Comparison of ENCODE assay signal across 1 cellular context in genomic region chr19:43594710-43595604, GRCh38.
A peak's percentile ranks its signal among the peaks of the same experiment; 100 is the strongest.
TF ChIP-seq lines count a peak whose summit lies in the region.

No MANE protein-coding gene starts in this region.

TF ChIP-seq in HepG2, 621 proteins besides CTCF, POLR2A, EP300 and RAD21 (continues in another document):
- TF ChIP-seq NPAS2 (CRISPR knock-in tag; IDR thresholded peaks at IDR 0.05; ENCODE audit: borderline replicate concordance) (no peak), DBP (CRISPR knock-in tag; IDR thresholded peaks at IDR 0.05; ENCODE audit: not compliant biosample characterization) (no peak), ZNF570 (CRISPR knock-in tag; IDR thresholded peaks at IDR 0.05; ENCODE audit: borderline replicate concordance) (no peak), ZNF552 (CRISPR knock-in tag; IDR thresholded peaks at IDR 0.05; ENCODE audit: borderline replicate concordance) (no peak), ZNF296 (CRISPR knock-in tag; conservative IDR thresholded peaks at IDR 0.05) (no peak), ZFP37 (CRISPR knock-in tag; IDR thresholded peaks at IDR 0.05; ENCODE audit: borderline replicate concordance) (no peak), ZMYM3 (CRISPR knock-in tag; IDR thresholded peaks at IDR 0.05) (no peak), ARNT2 (CRISPR knock-in tag; IDR thresholded peaks at IDR 0.05; ENCODE audit: low read depth) (no peak; the same call in 1 of the 2 replicates), ZNF451 (CRISPR knock-in tag; IDR thresholded peaks at IDR 0.05) (no peak; the same call in 1 of the 2 replicates), ZNF3 (CRISPR knock-in tag; IDR thresholded peaks at IDR 0.05) (no peak), SMC3 (IDR thresholded peaks at IDR 0.05; ENCODE audit: low read length) (no peak; the same call in 1 of the 2 replicates), ATAD3A (CRISPR knock-in tag; IDR thresholded peaks at IDR 0.05) (no peak), PHF8 (CRISPR knock-in tag; IDR thresholded peaks at IDR 0.05) (no peak), ZNF10 (CRISPR knock-in tag; IDR thresholded peaks at IDR 0.05; ENCODE audit: borderline replicate concordance, low read depth) (no peak), ZNF274 (CRISPR knock-in tag; IDR thresholded peaks at IDR 0.05) (no peak), HES4 (CRISPR knock-in tag; IDR thresholded peaks at IDR 0.05; ENCODE audit: borderline replicate concordance) (no peak), LCORL (IDR thresholded peaks at IDR 0.05) (no peak), LCORL (CRISPR knock-in tag; IDR thresholded peaks at IDR 0.05) (no peak), ZNF343 (CRISPR knock-in tag; IDR thresholded peaks at IDR 0.05) (peak; percentile 65; the same call in 1 of the 2 replicates), ZBTB33 (CRISPR knock-in tag; IDR thresholded peaks at IDR 0.05) (0 out of 2 replicates have a peak, but pooled peaks have one; percentile 14), ATF2 (CRISPR knock-in tag; IDR thresholded peaks at IDR 0.05) (peak; percentile 42; the same call in 1 of the 2 replicates), ZNF235 (CRISPR knock-in tag; IDR thresholded peaks at IDR 0.05; ENCODE audit: borderline replicate concordance) (no peak), ZFP91 (CRISPR knock-in tag; IDR thresholded peaks at IDR 0.05; ENCODE audit: borderline replicate concordance) (0 out of 2 replicates have a peak, but pooled peaks have one; percentile 54), NAIF1 (CRISPR knock-in tag; IDR thresholded peaks at IDR 0.05; ENCODE audit: borderline replicate concordance) (no peak), KLF9 (CRISPR knock-in tag; IDR thresholded peaks at IDR 0.05; ENCODE audit: low read depth) (no peak), CC2D1A (CRISPR knock-in tag; IDR thresholded peaks at IDR 0.05) (no peak), PITX1 (CRISPR knock-in tag; IDR thresholded peaks at IDR 0.05) (no peak; the same call in 1 of the 2 replicates), RARG (CRISPR knock-in tag; IDR thresholded peaks at IDR 0.05; ENCODE audit: low read depth) (no peak), POGK (CRISPR knock-in tag; conservative IDR thresholded peaks at IDR 0.05) (no peak), PHB2 (IDR thresholded peaks at IDR 0.05; ENCODE audit: partially characterized antibody) (no peak), ZNF101 (CRISPR knock-in tag; IDR thresholded peaks at IDR 0.05; ENCODE audit: borderline replicate concordance, low read depth) (no peak), ATM (IDR thresholded peaks at IDR 0.05; ENCODE audit: borderline replicate concordance) (no peak), ZNF33B (CRISPR knock-in tag; IDR thresholded peaks at IDR 0.05) (peak; percentile 73; the same call in 1 of the 2 replicates), ZIK1 (CRISPR knock-in tag; IDR thresholded peaks at IDR 0.05; ENCODE audit: borderline replicate concordance, low read depth) (no peak), ZNF180 (CRISPR knock-in tag; IDR thresholded peaks at IDR 0.05; ENCODE audit: borderline replicate concordance, low read depth) (no peak), MATR3 (CRISPR knock-in tag; IDR thresholded peaks at IDR 0.05) (no peak), ZSCAN25 (CRISPR knock-in tag; IDR thresholded peaks at IDR 0.05) (no peak), ZSCAN20 (CRISPR knock-in tag; IDR thresholded peaks at IDR 0.05; ENCODE audit: borderline replicate concordance) (no peak), IKZF1 (IDR thresholded peaks at IDR 0.05) (no peak), RCOR2 (CRISPR knock-in tag; IDR thresholded peaks at IDR 0.05) (no peak), ZNF263 (CRISPR knock-in tag; IDR thresholded peaks at IDR 0.05) (no peak), SYNCRIP (IDR thresholded peaks at IDR 0.05; ENCODE audit: insufficient read depth, low read depth, low read length) (no peak)
- TF ChIP-seq, protein P1, sequence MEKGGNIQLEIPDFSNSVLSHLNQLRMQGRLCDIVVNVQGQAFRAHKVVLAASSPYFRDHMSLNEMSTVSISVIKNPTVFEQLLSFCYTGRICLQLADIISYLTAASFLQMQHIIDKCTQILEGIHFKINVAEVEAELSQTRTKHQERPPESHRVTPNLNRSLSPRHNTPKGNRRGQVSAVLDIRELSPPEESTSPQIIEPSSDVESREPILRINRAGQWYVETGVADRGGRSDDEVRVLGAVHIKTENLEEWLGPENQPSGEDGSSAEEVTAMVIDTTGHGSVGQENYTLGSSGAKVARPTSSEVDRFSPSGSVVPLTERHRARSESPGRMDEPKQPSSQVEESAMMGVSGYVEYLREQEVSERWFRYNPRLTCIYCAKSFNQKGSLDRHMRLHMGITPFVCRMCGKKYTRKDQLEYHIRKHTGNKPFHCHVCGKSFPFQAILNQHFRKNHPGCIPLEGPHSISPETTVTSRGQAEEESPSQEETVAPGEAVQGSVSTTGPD (CRISPR knock-in tag; IDR thresholded peaks at IDR 0.05) = no peak
- TF ChIP-seq, protein P2, sequence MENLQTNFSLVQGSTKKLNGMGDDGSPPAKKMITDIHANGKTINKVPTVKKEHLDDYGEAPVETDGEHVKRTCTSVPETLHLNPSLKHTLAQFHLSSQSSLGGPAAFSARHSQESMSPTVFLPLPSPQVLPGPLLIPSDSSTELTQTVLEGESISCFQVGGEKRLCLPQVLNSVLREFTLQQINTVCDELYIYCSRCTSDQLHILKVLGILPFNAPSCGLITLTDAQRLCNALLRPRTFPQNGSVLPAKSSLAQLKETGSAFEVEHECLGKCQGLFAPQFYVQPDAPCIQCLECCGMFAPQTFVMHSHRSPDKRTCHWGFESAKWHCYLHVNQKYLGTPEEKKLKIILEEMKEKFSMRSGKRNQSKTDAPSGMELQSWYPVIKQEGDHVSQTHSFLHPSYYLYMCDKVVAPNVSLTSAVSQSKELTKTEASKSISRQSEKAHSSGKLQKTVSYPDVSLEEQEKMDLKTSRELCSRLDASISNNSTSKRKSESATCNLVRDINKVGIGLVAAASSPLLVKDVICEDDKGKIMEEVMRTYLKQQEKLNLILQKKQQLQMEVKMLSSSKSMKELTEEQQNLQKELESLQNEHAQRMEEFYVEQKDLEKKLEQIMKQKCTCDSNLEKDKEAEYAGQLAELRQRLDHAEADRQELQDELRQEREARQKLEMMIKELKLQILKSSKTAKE (CRISPR knock-in tag; IDR thresholded peaks at IDR 0.05; ENCODE audit: borderline replicate concordance) = no peak
- TF ChIP-seq, protein P3, sequence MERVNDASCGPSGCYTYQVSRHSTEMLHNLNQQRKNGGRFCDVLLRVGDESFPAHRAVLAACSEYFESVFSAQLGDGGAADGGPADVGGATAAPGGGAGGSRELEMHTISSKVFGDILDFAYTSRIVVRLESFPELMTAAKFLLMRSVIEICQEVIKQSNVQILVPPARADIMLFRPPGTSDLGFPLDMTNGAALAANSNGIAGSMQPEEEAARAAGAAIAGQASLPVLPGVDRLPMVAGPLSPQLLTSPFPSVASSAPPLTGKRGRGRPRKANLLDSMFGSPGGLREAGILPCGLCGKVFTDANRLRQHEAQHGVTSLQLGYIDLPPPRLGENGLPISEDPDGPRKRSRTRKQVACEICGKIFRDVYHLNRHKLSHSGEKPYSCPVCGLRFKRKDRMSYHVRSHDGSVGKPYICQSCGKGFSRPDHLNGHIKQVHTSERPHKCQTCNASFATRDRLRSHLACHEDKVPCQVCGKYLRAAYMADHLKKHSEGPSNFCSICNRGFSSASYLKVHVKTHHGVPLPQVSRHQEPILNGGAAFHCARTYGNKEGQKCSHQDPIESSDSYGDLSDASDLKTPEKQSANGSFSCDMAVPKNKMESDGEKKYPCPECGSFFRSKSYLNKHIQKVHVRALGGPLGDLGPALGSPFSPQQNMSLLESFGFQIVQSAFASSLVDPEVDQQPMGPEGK (CRISPR knock-in tag; IDR thresholded peaks at IDR 0.05) = no peak
- TF ChIP-seq, protein P4, sequence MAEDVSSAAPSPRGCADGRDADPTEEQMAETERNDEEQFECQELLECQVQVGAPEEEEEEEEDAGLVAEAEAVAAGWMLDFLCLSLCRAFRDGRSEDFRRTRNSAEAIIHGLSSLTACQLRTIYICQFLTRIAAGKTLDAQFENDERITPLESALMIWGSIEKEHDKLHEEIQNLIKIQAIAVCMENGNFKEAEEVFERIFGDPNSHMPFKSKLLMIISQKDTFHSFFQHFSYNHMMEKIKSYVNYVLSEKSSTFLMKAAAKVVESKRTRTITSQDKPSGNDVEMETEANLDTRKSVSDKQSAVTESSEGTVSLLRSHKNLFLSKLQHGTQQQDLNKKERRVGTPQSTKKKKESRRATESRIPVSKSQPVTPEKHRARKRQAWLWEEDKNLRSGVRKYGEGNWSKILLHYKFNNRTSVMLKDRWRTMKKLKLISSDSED (CRISPR knock-in tag; IDR thresholded peaks at IDR 0.05) = no peak
- TF ChIP-seq, protein P5, sequence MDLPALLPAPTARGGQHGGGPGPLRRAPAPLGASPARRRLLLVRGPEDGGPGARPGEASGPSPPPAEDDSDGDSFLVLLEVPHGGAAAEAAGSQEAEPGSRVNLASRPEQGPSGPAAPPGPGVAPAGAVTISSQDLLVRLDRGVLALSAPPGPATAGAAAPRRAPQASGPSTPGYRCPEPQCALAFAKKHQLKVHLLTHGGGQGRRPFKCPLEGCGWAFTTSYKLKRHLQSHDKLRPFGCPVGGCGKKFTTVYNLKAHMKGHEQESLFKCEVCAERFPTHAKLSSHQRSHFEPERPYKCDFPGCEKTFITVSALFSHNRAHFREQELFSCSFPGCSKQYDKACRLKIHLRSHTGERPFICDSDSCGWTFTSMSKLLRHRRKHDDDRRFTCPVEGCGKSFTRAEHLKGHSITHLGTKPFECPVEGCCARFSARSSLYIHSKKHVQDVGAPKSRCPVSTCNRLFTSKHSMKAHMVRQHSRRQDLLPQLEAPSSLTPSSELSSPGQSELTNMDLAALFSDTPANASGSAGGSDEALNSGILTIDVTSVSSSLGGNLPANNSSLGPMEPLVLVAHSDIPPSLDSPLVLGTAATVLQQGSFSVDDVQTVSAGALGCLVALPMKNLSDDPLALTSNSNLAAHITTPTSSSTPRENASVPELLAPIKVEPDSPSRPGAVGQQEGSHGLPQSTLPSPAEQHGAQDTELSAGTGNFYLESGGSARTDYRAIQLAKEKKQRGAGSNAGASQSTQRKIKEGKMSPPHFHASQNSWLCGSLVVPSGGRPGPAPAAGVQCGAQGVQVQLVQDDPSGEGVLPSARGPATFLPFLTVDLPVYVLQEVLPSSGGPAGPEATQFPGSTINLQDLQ (CRISPR knock-in tag; IDR thresholded peaks at IDR 0.05) = no peak
- TF ChIP-seq, protein P6, sequence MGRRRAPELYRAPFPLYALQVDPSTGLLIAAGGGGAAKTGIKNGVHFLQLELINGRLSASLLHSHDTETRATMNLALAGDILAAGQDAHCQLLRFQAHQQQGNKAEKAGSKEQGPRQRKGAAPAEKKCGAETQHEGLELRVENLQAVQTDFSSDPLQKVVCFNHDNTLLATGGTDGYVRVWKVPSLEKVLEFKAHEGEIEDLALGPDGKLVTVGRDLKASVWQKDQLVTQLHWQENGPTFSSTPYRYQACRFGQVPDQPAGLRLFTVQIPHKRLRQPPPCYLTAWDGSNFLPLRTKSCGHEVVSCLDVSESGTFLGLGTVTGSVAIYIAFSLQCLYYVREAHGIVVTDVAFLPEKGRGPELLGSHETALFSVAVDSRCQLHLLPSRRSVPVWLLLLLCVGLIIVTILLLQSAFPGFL (CRISPR knock-in tag; IDR thresholded peaks at IDR 0.05) = no peak
